Comparison of ENCODE assay signal across 7 cellular contexts in the genomic region with DNA sequence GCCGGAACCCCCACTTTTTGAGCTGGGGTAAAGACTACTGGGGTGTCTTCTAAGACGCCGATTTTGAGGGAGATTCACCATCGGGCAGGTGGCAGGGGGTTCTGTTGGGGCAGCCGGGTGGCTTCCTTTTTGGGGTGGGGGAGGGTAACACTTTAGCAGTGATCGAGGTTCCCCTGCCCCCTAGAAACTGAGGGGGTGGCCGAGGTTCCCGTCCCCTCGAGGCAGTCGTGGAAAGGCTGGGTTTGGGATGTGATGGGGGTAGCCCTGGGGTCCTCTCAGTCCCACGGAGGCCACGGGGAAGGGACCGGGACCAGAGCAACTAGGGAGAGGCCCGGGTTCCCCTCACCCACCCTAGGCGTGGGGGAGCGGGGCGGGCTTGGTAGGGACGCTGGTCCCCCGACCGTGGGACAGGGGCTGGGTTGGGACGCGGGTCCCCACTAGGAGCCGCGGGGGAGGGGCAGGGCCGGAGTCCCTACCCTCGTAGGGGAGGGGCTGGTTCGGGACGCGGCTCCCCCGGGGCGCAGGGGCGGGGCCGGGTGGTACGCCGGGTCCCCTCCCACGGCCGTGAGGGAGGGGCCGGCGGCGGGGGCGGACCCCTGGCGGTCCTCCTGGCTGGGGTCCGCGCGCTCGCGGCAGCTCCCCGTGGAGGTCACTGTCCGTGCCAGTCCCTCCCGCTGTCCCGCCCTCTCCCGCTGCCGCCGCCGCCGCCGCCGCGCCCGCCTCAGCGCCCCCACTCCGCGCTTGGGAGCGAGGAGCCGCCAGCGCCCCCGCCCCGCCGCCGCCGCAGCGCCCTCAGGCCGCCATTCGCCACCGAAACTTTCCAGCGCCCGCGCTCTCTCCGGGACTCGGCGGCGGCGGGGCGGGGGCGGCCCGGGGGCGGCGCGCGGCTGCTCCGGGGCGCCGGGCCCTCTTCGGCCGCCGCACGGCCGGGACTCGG. TPM values are rescaled to one million over a fixed set of nuclear protein-coding genes. Genes with fewer than 3 reads are reported as not detected.
DNase-seq lines count a peak whose midpoint lies in the region; ATAC-seq and TF ChIP-seq lines count a peak whose summit lies in the region.

TSS of gene TBL1X (plus strand) at position 624 of the 937 bp plus-strand sequence. CDS start 188,529 bp downstream, outside the sequence.

- H3K79me2 ChIP-seq in PC-3 (ENCODE audit: low read length) (peaks cover 52% of the 10 kb centered on the region), neural cell (replicated peaks; ENCODE audit: insufficient read depth, low read length) (peaks cover 28% of the 10 kb centered on the region)

- H4K20me1 ChIP-seq in PC-3 (ENCODE audit: low read length) = peaks cover 19% of the 10 kb centered on the region
- no peaks in the 10 kb centered on the region for H4K20me1 ChIP-seq in neural cell (ENCODE audit: insufficient read depth)

- H3K4me1 ChIP-seq in PC-3 (ENCODE audit: insufficient read depth, low read length) = peaks cover 39% of the 10 kb centered on the region

- H3K36me3 ChIP-seq in PC-3 (ENCODE audit: low read depth, low read length) (no peaks in the 10 kb centered on the region; the same call in 1 of the 2 replicates), neural cell (ENCODE audit: insufficient read depth, low read length) (no peaks in the 10 kb centered on the region)

- peak; percentile 32 for ATAC-seq in GM18505 (IDR thresholded peaks at IDR 0.05; ENCODE audit: unreplicated experiment)
- peak; percentile 28 for ATAC-seq in HG02973 (IDR thresholded peaks at IDR 0.05; ENCODE audit: unreplicated experiment)
- ATAC-seq in PC-3 = peak; percentile 44

- peak within 1 kb of the TSS; percentile 97 for H3K4me2 ChIP-seq in PC-3 (ENCODE audit: low read length)
- H3K4me2 ChIP-seq in neural cell (ENCODE audit: low read length) = no peak within 1 kb of the TSS

- H3K4me3 ChIP-seq in PC-3 (ENCODE audit: low read length) = peak within 1 kb of the TSS; percentile 86
- H3K4me3 ChIP-seq in neural cell (ENCODE audit: low read length) = peak within 1 kb of the TSS; percentile 74

- H3K9me2 ChIP-seq in PC-3 (replicated peaks; ENCODE audit: low read length) (no peaks in the 10 kb centered on the region), neural cell (ENCODE audit: insufficient read depth, low read length) (no peaks in the 10 kb centered on the region)

- H3K27ac Mint-ChIP-seq in type B pancreatic cell = peak within 1 kb of the TSS; percentile 93

- H3K4me1 Mint-ChIP-seq in type B pancreatic cell (ENCODE audit: unreplicated experiment) = peaks cover 23% of the 10 kb centered on the region

- TF ChIP-seq CTCF in PC-3 (conservative IDR thresholded peaks at IDR 0.05; ENCODE audit: low read depth, low read length) (no peak), neural cell (IDR thresholded peaks at IDR 0.05; ENCODE audit: poor library complexity, severe bottlenecking) (no peak), type B pancreatic cell (conservative IDR thresholded peaks at IDR 0.05) (no peak)

- H3K27me3 ChIP-seq in PC-3 (ENCODE audit: low read length) (no peaks in the 10 kb centered on the region), neural cell (ENCODE audit: insufficient read depth, low read depth, low read length) (no peaks in the 10 kb centered on the region)

- H3K9me3 ChIP-seq in PC-3 (ENCODE audit: low read length) (no peaks in the 10 kb centered on the region), neural cell (ENCODE audit: low read length) (no peaks in the 10 kb centered on the region)

- no peak for TF ChIP-seq RAD21 in neural cell (conservative IDR thresholded peaks at IDR 0.05)

- no peak for TF ChIP-seq POLR2A in GM18505 (IDR thresholded peaks at IDR 0.05; ENCODE audit: borderline replicate concordance, extremely low read depth, insufficient read depth, insufficient read length)

- H3K9ac ChIP-seq in PC-3 (ENCODE audit: low read length) = peak within 1 kb of the TSS; percentile 98
- peak within 1 kb of the TSS; percentile 62 for H3K9ac ChIP-seq in neural cell (ENCODE audit: low read length)

- CTCF ChIA-PET in PC-3 (lab: Charles Lee) = no interaction called here

- H3K36me3 Mint-ChIP-seq in type B pancreatic cell = peaks cover 7% of the 10 kb centered on the region

- peak within 1 kb of the TSS; percentile 43 for H2AFZ ChIP-seq in PC-3 (ENCODE audit: low read length)
- H2AFZ ChIP-seq in neural cell (ENCODE audit: low read depth, low read length) = no peak within 1 kb of the TSS

- intact Hi-C loops in PC-3 (cut with micrococcal nuclease) = loop anchor here (5.0 to 10.0 kb wide), 5 partner anchors 103 to 647 kb away; no protein-coding TSS in a partner anchor

- DNase-seq in PC-3 = peak; percentile 67
- DNase-seq in activated T-helper 9 cell treated with anti-CD3 and anti-CD28 coated beads, Interleukin-2, amount 50 U/mL, for 16 hours (ENCODE audit: low read depth) = peak; percentile 47
- DNase-seq in fibroblast of the conjunctiva (ENCODE audit: low read depth) = peak; percentile 35
- peak; percentile 75 for DNase-seq in type B pancreatic cell (ENCODE audit: extremely low spot score, unreplicated experiment)

- peaks cover 7% of the 10 kb centered on the region for H3K9me3 Mint-ChIP-seq in type B pancreatic cell

- no peak for TF ChIP-seq EP300 in neural cell (conservative IDR thresholded peaks at IDR 0.05; ENCODE audit: poor library complexity, severe bottlenecking)

- peak within 1 kb of the TSS; percentile 96 for H3K27ac ChIP-seq in PC-3 (ENCODE audit: low read length)
- peak within 1 kb of the TSS; percentile 12 for H3K27ac ChIP-seq in neural cell (ENCODE audit: low read length)

- H3K4me3 Mint-ChIP-seq in type B pancreatic cell = peak within 1 kb of the TSS; percentile 81

- TSS peak; percentile 70 for BruUV-seq in PC-3 (replicated peaks; lab: Mats Ljungman, UMichigan)

- POLR2A ChIA-PET in PC-3 (lab: Charles Lee; ENCODE audit: unreplicated experiment) = interaction anchor here (0.6 kb wide), 2 partner anchors 47 to 596 kb away, joined by 3 to 4 read pairs; no protein-coding TSS in a partner anchor

- peaks cover 3% of the 10 kb centered on the region for H3K27me3 Mint-ChIP-seq in type B pancreatic cell

- no peaks in the 10 kb centered on the region for H3F3A ChIP-seq in PC-3 (ENCODE audit: low read length, unreplicated experiment)
- H3F3A ChIP-seq in neural cell (ENCODE audit: insufficient read depth, low read length, poor library complexity, severe bottlenecking) = no peaks in the 10 kb centered on the region

TF ChIP-seq in neural cell, 6 proteins besides CTCF, POLR2A, EP300 and RAD21:
- TF ChIP-seq REST (IDR thresholded peaks at IDR 0.05; ENCODE audit: borderline replicate concordance) (no peak), POLR2AphosphoS5 (IDR thresholded peaks at IDR 0.05) (no peak)
TF ChIP-seq in neural cell: peak in this region for 0.

RNA-seq across cellular contexts. Expression of gene TBL1X, which starts in this region (rescaled TPM):
- total RNA-seq in PC-3 (2014; rRNA removed) (31.9 and 51.6 TPM in 2 replicates), type B pancreatic cell (ENCODE audit: low replicate concordance) (41.3 and 91.6 TPM in 2 replicates)
- polyA plus RNA-seq in neural cell = 2.2 and 3.1 TPM in 2 replicates
- polyA minus RNA-seq in neural cell = 11.4 and 11.9 TPM in 2 replicates

Comparison
In these comparisons a context has a peak if more than half of its experiments do, and no peak if none do; other contexts are left out.
1. Peak in every context shown above with its lines: DNase-seq, ATAC-seq, H3K4me3 ChIP-seq and H3K27ac ChIP-seq.